15 cellular contexts compared by ENCODE assay signal in genomic region chrX:71607488-71607887, GRCh38. TPM values are rescaled to one million over a fixed set of nuclear protein-coding genes. Genes with fewer than 3 reads are reported as not detected.
DNase-seq lines count a peak whose midpoint lies in the region; ATAC-seq, FAIRE-seq and TF ChIP-seq lines count a peak whose summit lies in the region.
"Had no signal": no experiment of that assay in that cellular context is flagged by ENCODE, and none has a peak within 500 bp of the region (broad histone marks: within the 10 kb centered on the region; RNA-seq: fewer than 3 reads in every experiment).

No MANE protein-coding gene starts in this region.

- no peak for TF ChIP-seq CTCF in cardiac muscle cell (IDR thresholded peaks at IDR 0.05; ENCODE audit: low read depth, low read length)
- TF ChIP-seq CTCF in heart right ventricle (IDR thresholded peaks at IDR 0.05) = no peak
- no peak for TF ChIP-seq CTCF in endothelial cell (IDR thresholded peaks at IDR 0.05; ENCODE audit: unreplicated experiment)
- no peak for TF ChIP-seq CTCF in Peyer's patch (IDR thresholded peaks at IDR 0.05)
- TF ChIP-seq CTCF in uterus (IDR thresholded peaks at IDR 0.05) = no peak

- TF ChIP-seq POLR2A in Peyer's patch (IDR thresholded peaks at IDR 0.05) = no peak
- TF ChIP-seq POLR2A in uterus (IDR thresholded peaks at IDR 0.05) = no peak

- no peak for DNase-seq in cardiac muscle cell (ENCODE audit: low read depth in 1 of 2, low spot score in 1 of 2)
- no peak for DNase-seq in heart right ventricle
- DNase-seq in activated CD4-positive, alpha-beta memory T cell treated with anti-CD3 and anti-CD28 coated beads for 36 hours = no peak
- DNase-seq in endothelial cell (ENCODE audit: low spot score) = no peak
- DNase-seq in stimulated activated naive CD8-positive, alpha-beta T cell treated with anti-CD3 and anti-CD28 coated beads, Interleukin-15, amount 100 ng/mL, for 72 hours = no peak
- DNase-seq in HTR-8/SVneo (ENCODE audit: insufficient read length, low spot score) = no peak
- DNase-seq in Peyer's patch = no peak
- DNase-seq in uterus = no peak
- DNase-seq: amniotic stem cell, caudate nucleus, NCI-H187, SW 1271, upper lobe of right lung had no signal

- H3K4me3 Mint-ChIP-seq in activated CD4-positive, alpha-beta memory T cell treated with anti-CD3 and anti-CD28 coated beads for 36 hours = no peak overlapping the region
- no peak overlapping the region for H3K4me3 Mint-ChIP-seq in endothelial cell (ENCODE audit: unreplicated experiment)
- peak overlapping the region in 1 of 2 donors; percentile 3 for H3K4me3 Mint-ChIP-seq in stimulated activated naive CD8-positive, alpha-beta T cell treated with anti-CD3 and anti-CD28 coated beads, Interleukin-15, amount 100 ng/mL, for 72 hours

- intact Hi-C loops in heart right ventricle (cut with DNase I) = loop anchor here in 1 of 10 donors (10.0 kb wide), 1 partner anchor 63 kb away; no protein-coding TSS in a partner anchor
- intact Hi-C loops in activated CD4-positive, alpha-beta memory T cell treated with anti-CD3 and anti-CD28 coated beads for 36 hours (cut with micrococcal nuclease) = loop anchor here (5.0 kb wide), 1 partner anchor 35 kb away; no protein-coding TSS in a partner anchor
- intact Hi-C loops in uterus (cut with DNase I; ENCODE audit: low total_unique reads) = no loop called here

- CTCF ChIA-PET in activated CD4-positive, alpha-beta memory T cell treated with anti-CD3 and anti-CD28 coated beads for 36 hours (lab: Charles Lee) = interaction anchor here (1.2 to 2.2 kb wide), 3 partner anchors 9 to 45 kb away, joined by 3 to 8 read pairs (median 6); no protein-coding TSS in a partner anchor

- peak overlapping the region; percentile 7 for H3K27ac ChIP-seq in cardiac muscle cell
- H3K27ac ChIP-seq in heart right ventricle = peak overlapping the region in 1 of 10 donors; percentile 41
- peak overlapping the region in 1 of 4 donors; percentile 42 for H3K27ac ChIP-seq in Peyer's patch
- no peak overlapping the region for H3K27ac ChIP-seq in uterus
- H3K27ac ChIP-seq: esophagus muscularis mucosa, upper lobe of right lung had no signal

- H3K9me3 Mint-ChIP-seq in activated CD4-positive, alpha-beta memory T cell treated with anti-CD3 and anti-CD28 coated beads for 36 hours = peaks cover 6% of the 10 kb centered on the region
- H3K9me3 Mint-ChIP-seq in endothelial cell (ENCODE audit: unreplicated experiment) = no peaks in the 10 kb centered on the region
- no peaks in the 10 kb centered on the region for H3K9me3 Mint-ChIP-seq in stimulated activated naive CD8-positive, alpha-beta T cell treated with anti-CD3 and anti-CD28 coated beads, Interleukin-15, amount 100 ng/mL, for 72 hours

- H3K4me1 Mint-ChIP-seq in activated CD4-positive, alpha-beta memory T cell treated with anti-CD3 and anti-CD28 coated beads for 36 hours (ENCODE audit: low read depth) = peaks cover 51% of the 10 kb centered on the region
- peaks cover 34% of the 10 kb centered on the region for H3K4me1 Mint-ChIP-seq in endothelial cell (ENCODE audit: unreplicated experiment)
- peaks cover 80% of the 10 kb centered on the region for H3K4me1 Mint-ChIP-seq in stimulated activated naive CD8-positive, alpha-beta T cell treated with anti-CD3 and anti-CD28 coated beads, Interleukin-15, amount 100 ng/mL, for 72 hours

- peaks cover 8% of the 10 kb centered on the region for H3K4me1 ChIP-seq in cardiac muscle cell (ENCODE audit: low read depth)
- peaks cover 0 to 17% (median 6%) of the 10 kb centered on the region in 9 donors for H3K4me1 ChIP-seq in heart right ventricle
- no peaks in the 10 kb centered on the region for H3K4me1 ChIP-seq in Peyer's patch
- no peaks in the 10 kb centered on the region for H3K4me1 ChIP-seq in uterus
- H3K4me1 ChIP-seq: upper lobe of right lung had no signal

- 55 to 62% methylated on average over 2 of the region's 2 CpGs for WGBS in heart right ventricle, 2 donors

- H3K27me3 ChIP-seq in cardiac muscle cell (no peaks in the 10 kb centered on the region), heart right ventricle (no peaks in the 10 kb centered on the region), Peyer's patch (no peaks in the 10 kb centered on the region), uterus (no peaks in the 10 kb centered on the region)
- H3K27me3 ChIP-seq: esophagus muscularis mucosa, upper lobe of right lung had no signal

- POLR2A ChIA-PET in activated CD4-positive, alpha-beta memory T cell treated with anti-CD3 and anti-CD28 coated beads for 36 hours (lab: Charles Lee) = no interaction called here

- H3K4me3 ChIP-seq in cardiac muscle cell (no peak overlapping the region), heart right ventricle (no peak overlapping the region), Peyer's patch (no peak overlapping the region), uterus (no peak overlapping the region)
- H3K4me3 ChIP-seq: esophagus muscularis mucosa, upper lobe of right lung had no signal

- H3K27ac Mint-ChIP-seq in activated CD4-positive, alpha-beta memory T cell treated with anti-CD3 and anti-CD28 coated beads for 36 hours = peak overlapping the region; percentile 80
- peak overlapping the region; percentile 70 for H3K27ac Mint-ChIP-seq in endothelial cell (ENCODE audit: unreplicated experiment)
- peak overlapping the region; percentile 20 to 49 for H3K27ac Mint-ChIP-seq in stimulated activated naive CD8-positive, alpha-beta T cell treated with anti-CD3 and anti-CD28 coated beads, Interleukin-15, amount 100 ng/mL, for 72 hours

- H3K36me3 ChIP-seq in cardiac muscle cell (peaks cover 4% of the 10 kb centered on the region), heart right ventricle (peaks cover 0 to 83% (median 28%) of the 10 kb centered on the region in 9 donors), Peyer's patch (peaks cover 0 to 64% (median 0%) of the 10 kb centered on the region in 3 donors), uterus (no peaks in the 10 kb centered on the region)

- no peak for ATAC-seq in heart right ventricle
- ATAC-seq in stimulated activated naive CD8-positive, alpha-beta T cell treated with anti-CD3 and anti-CD28 coated beads, Interleukin-15, amount 100 ng/mL, for 72 hours = no peak
- ATAC-seq: upper lobe of right lung had no signal

- H3K9me3 ChIP-seq in cardiac muscle cell (ENCODE audit: low read depth) = no peaks in the 10 kb centered on the region
- peaks cover 0 to 12% (median 0%) of the 10 kb centered on the region in 11 donors for H3K9me3 ChIP-seq in heart right ventricle
- H3K9me3 ChIP-seq in Peyer's patch = no peaks in the 10 kb centered on the region
- H3K9me3 ChIP-seq in uterus = no peaks in the 10 kb centered on the region
- H3K9me3 ChIP-seq: esophagus muscularis mucosa, upper lobe of right lung had no signal

- peaks cover 64% of the 10 kb centered on the region for H3K36me3 Mint-ChIP-seq in activated CD4-positive, alpha-beta memory T cell treated with anti-CD3 and anti-CD28 coated beads for 36 hours
- peaks cover 62% of the 10 kb centered on the region for H3K36me3 Mint-ChIP-seq in endothelial cell (ENCODE audit: low read depth, unreplicated experiment)

- no peak for FAIRE-seq in HTR-8/SVneo (lab: Jason Lieb, UNC)

- no peaks in the 10 kb centered on the region for H3K27me3 Mint-ChIP-seq in activated CD4-positive, alpha-beta memory T cell treated with anti-CD3 and anti-CD28 coated beads for 36 hours
- H3K27me3 Mint-ChIP-seq in endothelial cell (ENCODE audit: unreplicated experiment) = no peaks in the 10 kb centered on the region
- no peaks in the 10 kb centered on the region for H3K27me3 Mint-ChIP-seq in stimulated activated naive CD8-positive, alpha-beta T cell treated with anti-CD3 and anti-CD28 coated beads, Interleukin-15, amount 100 ng/mL, for 72 hours

RNA-seq across cellular contexts. Expression of gene CXCR3, which starts 10.8 kb away (rescaled TPM):
- total RNA-seq in cardiac muscle cell (not detected in 2 replicates), heart right ventricle (1 to 10 TPM in 1 of 10 donors, under 1 TPM in 3, not detected in 6; 0.17 to 2.7 (median 0.38) TPM), endothelial cell (ENCODE audit: unreplicated experiment) (0.54 TPM), Peyer's patch (1 to 10 TPM in 3 of 4 donors, not detected in 1; 4.4 to 9.2 (median 8.4) TPM), uterus (under 1 TPM in 1 of 4 donors, not detected in 3; 0.28 TPM)
- polyA plus RNA-seq in cardiac muscle cell (not detected in 2 replicates), heart right ventricle (under 1 TPM; 0.10 to 0.15 TPM)
- total RNA-seq in activated CD4-positive, alpha-beta memory T cell treated with anti-CD3 and anti-CD28 coated beads for 36 hours = 10 to 100 TPM; 28.5 to 31.1 TPM
- total RNA-seq: H4 had no signal

RNA-seq across cellular contexts. Expression of gene GCNA, which starts 29.3 kb away (rescaled TPM):
- total RNA-seq in cardiac muscle cell (1.6 and 5.2 TPM in 2 replicates), heart right ventricle (1 to 10 TPM in 7 of 10 donors, under 1 TPM in 3; 0.53 to 2.7 (median 1.2) TPM), endothelial cell (ENCODE audit: unreplicated experiment) (3.0 TPM), Peyer's patch (10 to 100 TPM in 1 of 4 donors, 1 to 10 TPM in 3; 3.0 to 15.7 (median 4.9) TPM), uterus (1 to 10 TPM; 1.2 to 7.9 (median 2.5) TPM)
- polyA plus RNA-seq in cardiac muscle cell (0.38 and 1.4 TPM in 2 replicates), heart right ventricle (1 to 10 TPM; 1.5 to 1.7 TPM)
- 1 to 10 TPM; 3.2 to 3.4 TPM for total RNA-seq in activated CD4-positive, alpha-beta memory T cell treated with anti-CD3 and anti-CD28 coated beads for 36 hours
